ENCODE assay signal across 8 cellular contexts in the genomic region with DNA sequence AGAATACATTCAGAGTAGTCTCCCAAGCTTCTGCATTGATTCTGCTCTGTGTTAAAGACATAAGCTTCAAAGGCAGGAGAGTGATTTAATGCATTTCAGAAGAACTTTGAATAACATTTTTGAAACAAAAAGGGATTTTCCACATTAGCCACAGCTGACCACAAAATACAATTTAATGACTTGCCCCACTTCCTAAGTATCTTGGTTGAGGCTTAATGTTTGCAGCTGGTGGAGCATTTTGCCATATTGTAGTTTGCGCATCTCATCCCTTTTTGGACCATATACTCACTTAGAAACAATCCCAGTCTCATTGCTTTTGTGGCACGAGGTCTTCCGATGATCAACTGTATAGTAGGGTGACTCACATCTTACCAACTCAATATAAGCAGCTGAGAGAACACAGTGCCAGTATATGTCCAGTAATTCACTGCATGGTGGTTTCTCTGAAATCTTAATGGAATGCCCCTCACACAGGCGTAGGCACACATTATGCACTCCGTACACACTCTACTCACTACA.
A peak's percentile ranks its signal among the peaks of the same experiment; 100 is the strongest.
DNase-seq lines count a peak whose midpoint lies in the region; ATAC-seq, FAIRE-seq and TF ChIP-seq lines count a peak whose summit lies in the region.

No MANE protein-coding gene starts in this region.

- H3K4me2 ChIP-seq in Karpas-422 (ENCODE audit: low read depth, low read length, poor library complexity, severe bottlenecking), result no peak overlapping the region

- DNase-seq in CD4-positive, CD25-positive, alpha-beta regulatory T cell, result peak in 1 of 3 donors; percentile 36
- DNase-seq in astrocyte of the spinal cord (ENCODE audit: low read depth, low spot score) (peak; percentile 97), urothelium cell line (ENCODE audit: low spot score) (peak; percentile 58), Karpas-422 (no peak), NCI-H345 (lab: John Stamatoyannopoulos, UW) (no peak), ecto neural progenitor cell (ENCODE audit: low spot score) (no peak)

- no peaks in the 10 kb centered on the region for H4K20me1 ChIP-seq in Karpas-422 (ENCODE audit: insufficient read depth, low read depth, low read length)

- no peaks in the 10 kb centered on the region for H3K79me2 ChIP-seq in Karpas-422 (ENCODE audit: low read length)

- H3K4me1 Mint-ChIP-seq in CD4-positive, CD25-positive, alpha-beta regulatory T cell, result peaks cover 6 to 15% (median 13%) of the 10 kb centered on the region in 4 donors

- peak overlapping the region in 1 of 3 donors; percentile 19 for H3K27ac Mint-ChIP-seq in CD4-positive, CD25-positive, alpha-beta regulatory T cell

- H3K9me3 ChIP-seq in CD4-positive, CD25-positive, alpha-beta regulatory T cell (ENCODE audit: control insufficient read depth in 2 of 2, low read length in 2 of 2), result no peaks in the 10 kb centered on the region
- H3K9me3 ChIP-seq in Karpas-422 (ENCODE audit: low read length), result no peaks in the 10 kb centered on the region

- peak in 1 of 2 donors; percentile 20 for ATAC-seq in CD4-positive, CD25-positive, alpha-beta regulatory T cell (ENCODE audit: low read depth in 2 of 2)
- peak; percentile 41 for ATAC-seq in GM19468 (IDR thresholded peaks at IDR 0.05; ENCODE audit: extremely low read depth, unreplicated experiment)
- ATAC-seq in HG03558 (IDR thresholded peaks at IDR 0.05; ENCODE audit: extremely low read depth, unreplicated experiment), result peak; percentile 55

- no peak overlapping the region for H3K9ac ChIP-seq in Karpas-422 (ENCODE audit: low read length)

- peak overlapping the region; percentile 21 for H3K4me3 ChIP-seq in CD4-positive, CD25-positive, alpha-beta regulatory T cell (ENCODE audit: low read depth, low read length)
- no peak overlapping the region for H3K4me3 ChIP-seq in astrocyte of the spinal cord (ENCODE audit: low read depth, low read length)
- H3K4me3 ChIP-seq in Karpas-422 (ENCODE audit: low read length), result no peak overlapping the region

- H3K36me3 ChIP-seq in CD4-positive, CD25-positive, alpha-beta regulatory T cell (ENCODE audit: control insufficient read depth, insufficient read depth, low read length), result no peaks in the 10 kb centered on the region
- H3K36me3 ChIP-seq in Karpas-422 (ENCODE audit: insufficient read depth, low read length), result no peaks in the 10 kb centered on the region

- no peak overlapping the region for H3K27ac ChIP-seq in CD4-positive, CD25-positive, alpha-beta regulatory T cell (ENCODE audit: insufficient read depth, low read length, poor library complexity, severe bottlenecking)
- H3K27ac ChIP-seq in Karpas-422 (ENCODE audit: low read length), result no peak overlapping the region

- no peak for TF ChIP-seq CTCF in astrocyte of the spinal cord (IDR thresholded peaks at IDR 0.05; ENCODE audit: low read depth, low read length)

- no peaks in the 10 kb centered on the region for H3K36me3 Mint-ChIP-seq in CD4-positive, CD25-positive, alpha-beta regulatory T cell

- no peaks in the 10 kb centered on the region for H3K9me2 ChIP-seq in Karpas-422 (replicated peaks; ENCODE audit: insufficient read depth, low read length)

- in situ Hi-C loops in astrocyte of the spinal cord (cut with HindIII; ENCODE audit: low sequenced_read_pairs), result no loop called here

- H3K27me3 ChIP-seq in CD4-positive, CD25-positive, alpha-beta regulatory T cell (ENCODE audit: control insufficient read depth, insufficient read depth, low read length), result no peaks in the 10 kb centered on the region
- no peaks in the 10 kb centered on the region for H3K27me3 ChIP-seq in Karpas-422 (ENCODE audit: low read length)

- H3K27me3 Mint-ChIP-seq in CD4-positive, CD25-positive, alpha-beta regulatory T cell, result no peaks in the 10 kb centered on the region

- no peak overlapping the region for H2AFZ ChIP-seq in Karpas-422 (ENCODE audit: low read length)

- H3K4me3 Mint-ChIP-seq in CD4-positive, CD25-positive, alpha-beta regulatory T cell, result peak overlapping the region in 1 of 4 donors; percentile 3

- no peak for FAIRE-seq in urothelium cell line (lab: Jason Lieb, UNC)

- peaks cover 8% of the 10 kb centered on the region for H3K4me1 ChIP-seq in CD4-positive, CD25-positive, alpha-beta regulatory T cell (ENCODE audit: control insufficient read depth, insufficient read depth, low read length, poor library complexity, severe bottlenecking)
- H3K4me1 ChIP-seq in Karpas-422 (ENCODE audit: low read length), result no peaks in the 10 kb centered on the region

- H3K9me3 Mint-ChIP-seq in CD4-positive, CD25-positive, alpha-beta regulatory T cell, result peaks cover 0 to 3% (median 0%) of the 10 kb centered on the region in 7 donors

Comparison
In these comparisons a context has a peak if more than half of its experiments do, and no peak if none do; other contexts are left out.
1. DNase-seq: peak in astrocyte of the spinal cord (single experiment) and urothelium cell line (single experiment); none in Karpas-422 (single experiment), NCI-H345 (single experiment) and ecto neural progenitor cell (single experiment).